1 cellular context compared by ENCODE assay signal in the genomic region with DNA sequence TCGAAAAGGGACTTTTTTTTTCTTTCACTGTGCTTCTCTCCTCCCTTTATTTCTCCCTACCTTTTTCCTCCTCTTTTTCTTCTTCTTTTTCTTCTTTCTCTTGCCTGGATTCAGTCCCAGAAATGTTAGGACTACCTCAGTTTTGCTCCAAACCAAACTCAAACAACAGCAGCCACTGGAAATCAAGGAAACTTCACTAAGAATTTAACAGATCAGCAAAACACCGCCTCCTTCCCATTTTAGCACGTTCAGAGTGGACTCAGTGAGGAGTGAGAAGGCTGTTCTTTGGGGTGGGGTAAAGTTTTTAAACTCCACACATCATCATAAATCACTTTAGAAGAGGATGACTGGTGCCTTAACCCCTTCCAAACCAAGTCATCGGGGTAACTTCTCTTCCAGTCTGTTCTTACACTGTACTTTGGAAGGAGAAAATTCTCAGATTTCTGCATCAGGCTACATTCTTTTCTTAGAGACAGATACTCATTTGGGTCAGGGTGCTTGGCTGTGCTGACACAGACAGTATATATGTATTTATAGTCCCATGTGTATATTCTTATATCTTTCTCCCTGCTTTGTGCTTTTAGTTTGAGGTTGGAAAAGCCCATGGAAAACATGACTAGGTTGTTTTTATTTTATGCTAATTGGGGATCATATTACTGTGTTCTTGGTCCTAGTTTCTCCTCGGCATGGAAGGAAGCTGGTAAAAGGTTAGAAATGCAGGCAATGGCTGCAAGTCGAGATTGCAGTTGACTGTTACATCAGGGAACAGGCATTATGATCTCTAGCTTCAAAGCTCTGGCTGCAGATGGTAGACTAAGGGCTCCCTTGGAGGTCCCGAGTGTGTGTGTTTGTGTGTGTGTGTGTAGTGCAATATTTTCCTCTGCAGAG.
TF ChIP-seq lines count a peak whose summit lies in the region.

A gene with protein sequence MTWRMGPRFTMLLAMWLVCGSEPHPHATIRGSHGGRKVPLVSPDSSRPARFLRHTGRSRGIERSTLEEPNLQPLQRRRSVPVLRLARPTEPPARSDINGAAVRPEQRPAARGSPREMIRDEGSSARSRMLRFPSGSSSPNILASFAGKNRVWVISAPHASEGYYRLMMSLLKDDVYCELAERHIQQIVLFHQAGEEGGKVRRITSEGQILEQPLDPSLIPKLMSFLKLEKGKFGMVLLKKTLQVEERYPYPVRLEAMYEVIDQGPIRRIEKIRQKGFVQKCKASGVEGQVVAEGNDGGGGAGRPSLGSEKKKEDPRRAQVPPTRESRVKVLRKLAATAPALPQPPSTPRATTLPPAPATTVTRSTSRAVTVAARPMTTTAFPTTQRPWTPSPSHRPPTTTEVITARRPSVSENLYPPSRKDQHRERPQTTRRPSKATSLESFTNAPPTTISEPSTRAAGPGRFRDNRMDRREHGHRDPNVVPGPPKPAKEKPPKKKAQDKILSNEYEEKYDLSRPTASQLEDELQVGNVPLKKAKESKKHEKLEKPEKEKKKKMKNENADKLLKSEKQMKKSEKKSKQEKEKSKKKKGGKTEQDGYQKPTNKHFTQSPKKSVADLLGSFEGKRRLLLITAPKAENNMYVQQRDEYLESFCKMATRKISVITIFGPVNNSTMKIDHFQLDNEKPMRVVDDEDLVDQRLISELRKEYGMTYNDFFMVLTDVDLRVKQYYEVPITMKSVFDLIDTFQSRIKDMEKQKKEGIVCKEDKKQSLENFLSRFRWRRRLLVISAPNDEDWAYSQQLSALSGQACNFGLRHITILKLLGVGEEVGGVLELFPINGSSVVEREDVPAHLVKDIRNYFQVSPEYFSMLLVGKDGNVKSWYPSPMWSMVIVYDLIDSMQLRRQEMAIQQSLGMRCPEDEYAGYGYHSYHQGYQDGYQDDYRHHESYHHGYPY (minus strand): TSS at position 280 of the 888 bp plus-strand sequence. CDS start 1,238 bp downstream, outside the sequence.

TF ChIP-seq in K562, 482 proteins besides CTCF, POLR2A, EP300 and RAD21 (continued from another document and continues in another):
- TF ChIP-seq NCOR1 (IDR thresholded peaks at IDR 0.05) (no peak), SAP30 (IDR thresholded peaks at IDR 0.05; ENCODE audit: borderline replicate concordance, insufficient read depth, low read depth, low read length, poor library complexity, severe bottlenecking) (no peak), SIRT6 (IDR thresholded peaks at IDR 0.05; ENCODE audit: low read depth, low read length) (no peak), CSDE1 (IDR thresholded peaks at IDR 0.05) (no peak; a peak in 1 of 4 replicates), NRF1 (conservative IDR thresholded peaks at IDR 0.05 in 1 of 2, IDR thresholded peaks at IDR 0.05 in 1 of 2) (no peak), ZNF12 (CRISPR knock-in tag; IDR thresholded peaks at IDR 0.05) (no peak), NR2C2 (CRISPR knock-in tag; IDR thresholded peaks at IDR 0.05) (no peak), NR2C2 (tag; IDR thresholded peaks at IDR 0.05) (no peak), HDAC6 (IDR thresholded peaks at IDR 0.05; ENCODE audit: low read depth, low read length) (no peak), RBFOX2 (IDR thresholded peaks at IDR 0.05; ENCODE audit: low read depth, low read length) (peak; percentile 58; the same call in 1 of the 2 replicates), BACH1 (tag; IDR thresholded peaks at IDR 0.05) (no peak), SRSF1 (IDR thresholded peaks at IDR 0.05; ENCODE audit: low read depth, low read length) (no peak), GTF2F1 (IDR thresholded peaks at IDR 0.05; ENCODE audit: low read depth, low read length) (peak; percentile 94), ZFP1 (CRISPR knock-in tag; IDR thresholded peaks at IDR 0.05) (no peak), HSF4 (CRISPR knock-in tag; IDR thresholded peaks at IDR 0.05; ENCODE audit: borderline replicate concordance) (no peak), RBM34 (IDR thresholded peaks at IDR 0.05; ENCODE audit: borderline replicate concordance, insufficient read depth, low read length) (no peak), ERF (CRISPR knock-in tag; IDR thresholded peaks at IDR 0.05) (no peak), YBX1 (IDR thresholded peaks at IDR 0.05) (no peak), ZNF239 (CRISPR knock-in tag; IDR thresholded peaks at IDR 0.05) (no peak), ZNF583 (CRISPR knock-in tag; IDR thresholded peaks at IDR 0.05) (no peak)
- TF ChIP-seq, protein P1, sequence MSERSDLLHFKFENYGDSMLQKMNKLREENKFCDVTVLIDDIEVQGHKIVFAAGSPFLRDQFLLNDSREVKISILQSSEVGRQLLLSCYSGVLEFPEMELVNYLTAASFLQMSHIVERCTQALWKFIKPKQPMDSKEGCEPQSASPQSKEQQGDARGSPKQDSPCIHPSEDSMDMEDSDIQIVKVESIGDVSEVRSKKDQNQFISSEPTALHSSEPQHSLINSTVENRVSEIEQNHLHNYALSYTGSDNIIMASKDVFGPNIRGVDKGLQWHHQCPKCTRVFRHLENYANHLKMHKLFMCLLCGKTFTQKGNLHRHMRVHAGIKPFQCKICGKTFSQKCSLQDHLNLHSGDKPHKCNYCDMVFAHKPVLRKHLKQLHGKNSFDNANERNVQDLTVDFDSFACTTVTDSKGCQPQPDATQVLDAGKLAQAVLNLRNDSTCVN (CRISPR knock-in tag; IDR thresholded peaks at IDR 0.05) = no peak
- TF ChIP-seq, protein P2, sequence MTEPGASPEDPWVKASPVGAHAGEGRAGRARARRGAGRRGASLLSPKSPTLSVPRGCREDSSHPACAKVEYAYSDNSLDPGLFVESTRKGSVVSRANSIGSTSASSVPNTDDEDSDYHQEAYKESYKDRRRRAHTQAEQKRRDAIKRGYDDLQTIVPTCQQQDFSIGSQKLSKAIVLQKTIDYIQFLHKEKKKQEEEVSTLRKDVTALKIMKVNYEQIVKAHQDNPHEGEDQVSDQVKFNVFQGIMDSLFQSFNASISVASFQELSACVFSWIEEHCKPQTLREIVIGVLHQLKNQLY (CRISPR knock-in tag; conservative IDR thresholded peaks at IDR 0.05) = no peak
- TF ChIP-seq, protein P3, sequence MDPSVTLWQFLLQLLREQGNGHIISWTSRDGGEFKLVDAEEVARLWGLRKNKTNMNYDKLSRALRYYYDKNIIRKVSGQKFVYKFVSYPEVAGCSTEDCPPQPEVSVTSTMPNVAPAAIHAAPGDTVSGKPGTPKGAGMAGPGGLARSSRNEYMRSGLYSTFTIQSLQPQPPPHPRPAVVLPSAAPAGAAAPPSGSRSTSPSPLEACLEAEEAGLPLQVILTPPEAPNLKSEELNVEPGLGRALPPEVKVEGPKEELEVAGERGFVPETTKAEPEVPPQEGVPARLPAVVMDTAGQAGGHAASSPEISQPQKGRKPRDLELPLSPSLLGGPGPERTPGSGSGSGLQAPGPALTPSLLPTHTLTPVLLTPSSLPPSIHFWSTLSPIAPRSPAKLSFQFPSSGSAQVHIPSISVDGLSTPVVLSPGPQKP (CRISPR knock-in tag; IDR thresholded peaks at IDR 0.05) = no peak
- TF ChIP-seq, protein P4, sequence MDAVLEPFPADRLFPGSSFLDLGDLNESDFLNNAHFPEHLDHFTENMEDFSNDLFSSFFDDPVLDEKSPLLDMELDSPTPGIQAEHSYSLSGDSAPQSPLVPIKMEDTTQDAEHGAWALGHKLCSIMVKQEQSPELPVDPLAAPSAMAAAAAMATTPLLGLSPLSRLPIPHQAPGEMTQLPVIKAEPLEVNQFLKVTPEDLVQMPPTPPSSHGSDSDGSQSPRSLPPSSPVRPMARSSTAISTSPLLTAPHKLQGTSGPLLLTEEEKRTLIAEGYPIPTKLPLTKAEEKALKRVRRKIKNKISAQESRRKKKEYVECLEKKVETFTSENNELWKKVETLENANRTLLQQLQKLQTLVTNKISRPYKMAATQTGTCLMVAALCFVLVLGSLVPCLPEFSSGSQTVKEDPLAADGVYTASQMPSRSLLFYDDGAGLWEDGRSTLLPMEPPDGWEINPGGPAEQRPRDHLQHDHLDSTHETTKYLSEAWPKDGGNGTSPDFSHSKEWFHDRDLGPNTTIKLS (IDR thresholded peaks at IDR 0.05; ENCODE audit: borderline replicate concordance, low read depth) = no peak
- TF ChIP-seq, protein P5, sequence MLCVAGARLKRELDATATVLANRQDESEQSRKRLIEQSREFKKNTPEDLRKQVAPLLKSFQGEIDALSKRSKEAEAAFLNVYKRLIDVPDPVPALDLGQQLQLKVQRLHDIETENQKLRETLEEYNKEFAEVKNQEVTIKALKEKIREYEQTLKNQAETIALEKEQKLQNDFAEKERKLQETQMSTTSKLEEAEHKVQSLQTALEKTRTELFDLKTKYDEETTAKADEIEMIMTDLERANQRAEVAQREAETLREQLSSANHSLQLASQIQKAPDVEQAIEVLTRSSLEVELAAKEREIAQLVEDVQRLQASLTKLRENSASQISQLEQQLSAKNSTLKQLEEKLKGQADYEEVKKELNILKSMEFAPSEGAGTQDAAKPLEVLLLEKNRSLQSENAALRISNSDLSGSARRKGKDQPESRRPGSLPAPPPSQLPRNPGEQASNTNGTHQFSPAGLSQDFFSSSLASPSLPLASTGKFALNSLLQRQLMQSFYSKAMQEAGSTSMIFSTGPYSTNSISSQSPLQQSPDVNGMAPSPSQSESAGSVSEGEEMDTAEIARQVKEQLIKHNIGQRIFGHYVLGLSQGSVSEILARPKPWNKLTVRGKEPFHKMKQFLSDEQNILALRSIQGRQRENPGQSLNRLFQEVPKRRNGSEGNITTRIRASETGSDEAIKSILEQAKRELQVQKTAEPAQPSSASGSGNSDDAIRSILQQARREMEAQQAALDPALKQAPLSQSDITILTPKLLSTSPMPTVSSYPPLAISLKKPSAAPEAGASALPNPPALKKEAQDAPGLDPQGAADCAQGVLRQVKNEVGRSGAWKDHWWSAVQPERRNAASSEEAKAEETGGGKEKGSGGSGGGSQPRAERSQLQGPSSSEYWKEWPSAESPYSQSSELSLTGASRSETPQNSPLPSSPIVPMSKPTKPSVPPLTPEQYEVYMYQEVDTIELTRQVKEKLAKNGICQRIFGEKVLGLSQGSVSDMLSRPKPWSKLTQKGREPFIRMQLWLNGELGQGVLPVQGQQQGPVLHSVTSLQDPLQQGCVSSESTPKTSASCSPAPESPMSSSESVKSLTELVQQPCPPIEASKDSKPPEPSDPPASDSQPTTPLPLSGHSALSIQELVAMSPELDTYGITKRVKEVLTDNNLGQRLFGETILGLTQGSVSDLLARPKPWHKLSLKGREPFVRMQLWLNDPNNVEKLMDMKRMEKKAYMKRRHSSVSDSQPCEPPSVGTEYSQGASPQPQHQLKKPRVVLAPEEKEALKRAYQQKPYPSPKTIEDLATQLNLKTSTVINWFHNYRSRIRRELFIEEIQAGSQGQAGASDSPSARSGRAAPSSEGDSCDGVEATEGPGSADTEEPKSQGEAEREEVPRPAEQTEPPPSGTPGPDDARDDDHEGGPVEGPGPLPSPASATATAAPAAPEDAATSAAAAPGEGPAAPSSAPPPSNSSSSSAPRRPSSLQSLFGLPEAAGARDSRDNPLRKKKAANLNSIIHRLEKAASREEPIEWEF (CRISPR knock-in tag; IDR thresholded peaks at IDR 0.05) = no peak
- TF ChIP-seq, protein P6, sequence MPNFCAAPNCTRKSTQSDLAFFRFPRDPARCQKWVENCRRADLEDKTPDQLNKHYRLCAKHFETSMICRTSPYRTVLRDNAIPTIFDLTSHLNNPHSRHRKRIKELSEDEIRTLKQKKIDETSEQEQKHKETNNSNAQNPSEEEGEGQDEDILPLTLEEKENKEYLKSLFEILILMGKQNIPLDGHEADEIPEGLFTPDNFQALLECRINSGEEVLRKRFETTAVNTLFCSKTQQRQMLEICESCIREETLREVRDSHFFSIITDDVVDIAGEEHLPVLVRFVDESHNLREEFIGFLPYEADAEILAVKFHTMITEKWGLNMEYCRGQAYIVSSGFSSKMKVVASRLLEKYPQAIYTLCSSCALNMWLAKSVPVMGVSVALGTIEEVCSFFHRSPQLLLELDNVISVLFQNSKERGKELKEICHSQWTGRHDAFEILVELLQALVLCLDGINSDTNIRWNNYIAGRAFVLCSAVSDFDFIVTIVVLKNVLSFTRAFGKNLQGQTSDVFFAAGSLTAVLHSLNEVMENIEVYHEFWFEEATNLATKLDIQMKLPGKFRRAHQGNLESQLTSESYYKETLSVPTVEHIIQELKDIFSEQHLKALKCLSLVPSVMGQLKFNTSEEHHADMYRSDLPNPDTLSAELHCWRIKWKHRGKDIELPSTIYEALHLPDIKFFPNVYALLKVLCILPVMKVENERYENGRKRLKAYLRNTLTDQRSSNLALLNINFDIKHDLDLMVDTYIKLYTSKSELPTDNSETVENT (CRISPR knock-in tag; IDR thresholded peaks at IDR 0.05) = no peak
- TF ChIP-seq, protein P7, sequence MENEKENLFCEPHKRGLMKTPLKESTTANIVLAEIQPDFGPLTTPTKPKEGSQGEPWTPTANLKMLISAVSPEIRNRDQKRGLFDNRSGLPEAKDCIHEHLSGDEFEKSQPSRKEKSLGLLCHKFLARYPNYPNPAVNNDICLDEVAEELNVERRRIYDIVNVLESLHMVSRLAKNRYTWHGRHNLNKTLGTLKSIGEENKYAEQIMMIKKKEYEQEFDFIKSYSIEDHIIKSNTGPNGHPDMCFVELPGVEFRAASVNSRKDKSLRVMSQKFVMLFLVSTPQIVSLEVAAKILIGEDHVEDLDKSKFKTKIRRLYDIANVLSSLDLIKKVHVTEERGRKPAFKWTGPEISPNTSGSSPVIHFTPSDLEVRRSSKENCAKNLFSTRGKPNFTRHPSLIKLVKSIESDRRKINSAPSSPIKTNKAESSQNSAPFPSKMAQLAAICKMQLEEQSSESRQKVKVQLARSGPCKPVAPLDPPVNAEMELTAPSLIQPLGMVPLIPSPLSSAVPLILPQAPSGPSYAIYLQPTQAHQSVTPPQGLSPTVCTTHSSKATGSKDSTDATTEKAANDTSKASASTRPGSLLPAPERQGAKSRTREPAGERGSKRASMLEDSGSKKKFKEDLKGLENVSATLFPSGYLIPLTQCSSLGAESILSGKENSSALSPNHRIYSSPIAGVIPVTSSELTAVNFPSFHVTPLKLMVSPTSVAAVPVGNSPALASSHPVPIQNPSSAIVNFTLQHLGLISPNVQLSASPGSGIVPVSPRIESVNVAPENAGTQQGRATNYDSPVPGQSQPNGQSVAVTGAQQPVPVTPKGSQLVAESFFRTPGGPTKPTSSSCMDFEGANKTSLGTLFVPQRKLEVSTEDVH (IDR thresholded peaks at IDR 0.05; ENCODE audit: low read depth, partially characterized antibody) = no peak
- TF ChIP-seq, protein P8, sequence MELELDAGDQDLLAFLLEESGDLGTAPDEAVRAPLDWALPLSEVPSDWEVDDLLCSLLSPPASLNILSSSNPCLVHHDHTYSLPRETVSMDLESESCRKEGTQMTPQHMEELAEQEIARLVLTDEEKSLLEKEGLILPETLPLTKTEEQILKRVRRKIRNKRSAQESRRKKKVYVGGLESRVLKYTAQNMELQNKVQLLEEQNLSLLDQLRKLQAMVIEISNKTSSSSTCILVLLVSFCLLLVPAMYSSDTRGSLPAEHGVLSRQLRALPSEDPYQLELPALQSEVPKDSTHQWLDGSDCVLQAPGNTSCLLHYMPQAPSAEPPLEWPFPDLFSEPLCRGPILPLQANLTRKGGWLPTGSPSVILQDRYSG (tag; conservative IDR thresholded peaks at IDR 0.05; ENCODE audit: low read depth) = no peak
- TF ChIP-seq, protein P9, sequence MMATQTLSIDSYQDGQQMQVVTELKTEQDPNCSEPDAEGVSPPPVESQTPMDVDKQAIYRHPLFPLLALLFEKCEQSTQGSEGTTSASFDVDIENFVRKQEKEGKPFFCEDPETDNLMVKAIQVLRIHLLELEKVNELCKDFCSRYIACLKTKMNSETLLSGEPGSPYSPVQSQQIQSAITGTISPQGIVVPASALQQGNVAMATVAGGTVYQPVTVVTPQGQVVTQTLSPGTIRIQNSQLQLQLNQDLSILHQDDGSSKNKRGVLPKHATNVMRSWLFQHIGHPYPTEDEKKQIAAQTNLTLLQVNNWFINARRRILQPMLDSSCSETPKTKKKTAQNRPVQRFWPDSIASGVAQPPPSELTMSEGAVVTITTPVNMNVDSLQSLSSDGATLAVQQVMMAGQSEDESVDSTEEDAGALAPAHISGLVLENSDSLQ (IDR thresholded peaks at IDR 0.05) = peak; percentile 80
- TF ChIP-seq, protein P10, sequence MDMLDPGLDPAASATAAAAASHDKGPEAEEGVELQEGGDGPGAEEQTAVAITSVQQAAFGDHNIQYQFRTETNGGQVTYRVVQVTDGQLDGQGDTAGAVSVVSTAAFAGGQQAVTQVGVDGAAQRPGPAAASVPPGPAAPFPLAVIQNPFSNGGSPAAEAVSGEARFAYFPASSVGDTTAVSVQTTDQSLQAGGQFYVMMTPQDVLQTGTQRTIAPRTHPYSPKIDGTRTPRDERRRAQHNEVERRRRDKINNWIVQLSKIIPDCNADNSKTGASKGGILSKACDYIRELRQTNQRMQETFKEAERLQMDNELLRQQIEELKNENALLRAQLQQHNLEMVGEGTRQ (CRISPR knock-in tag; IDR thresholded peaks at IDR 0.05) = no peak
